In genomic region chr12:21500786-21501257, GRCh38 we compare ENCODE assay signal across 8 cellular contexts. TPM values are rescaled to one million over a fixed set of nuclear protein-coding genes. Genes with fewer than 3 reads are reported as not detected.
DNase-seq lines count a peak whose midpoint lies in the region; ATAC-seq, FAIRE-seq and TF ChIP-seq lines count a peak whose summit lies in the region.

No MANE protein-coding gene starts in this region.

- FAIRE-seq in HepG2 (lab: Jason Lieb, UNC) = no peak

- intact Hi-C loops in HepG2 (cut with micrococcal nuclease; ENCODE audit: unreplicated experiment) = loop anchor here (1.0 to 10.0 kb wide), 4 partner anchors 62 to 179 kb away; partner anchors contain the start of genes LDHB and PYROXD1

- no peaks in the 10 kb centered on the region for H3K9me2 ChIP-seq in GM23248 (ENCODE audit: insufficient read depth)
- no peaks in the 10 kb centered on the region for H3K9me2 ChIP-seq in SU-DHL-6 (replicated peaks; ENCODE audit: insufficient read depth, low read length)

- H3K36me3 ChIP-seq in GM23248 (ENCODE audit: low read depth) (peaks cover 27% of the 10 kb centered on the region; the same call in 1 of the 2 replicates), SU-DHL-6 (ENCODE audit: low read length) (peaks cover 12% of the 10 kb centered on the region), HepG2 (replicated peaks in 1 of 2; ENCODE audit: control insufficient read depth in 1 of 2, insufficient read depth in 2 of 2, low read length in 2 of 2) (peaks cover 3 to 18% of the 10 kb centered on the region in 2 experiments; a peak in 2 of 5 replicates)

- TF ChIP-seq EP300 in HepG2 (IDR thresholded peaks at IDR 0.05; ENCODE audit: low read depth in 2 of 2, low read length in 2 of 2) (no peak), HepG2 (CRISPR knock-in tag; IDR thresholded peaks at IDR 0.05; ENCODE audit: borderline replicate concordance) (no peak)

- H4K20me1 ChIP-seq in GM23248 (ENCODE audit: insufficient read depth) (0 out of 2 replicates have a peak, but pooled peaks cover under 1% of the 10 kb centered on the region), SU-DHL-6 (ENCODE audit: low read depth, low read length) (peaks cover 4% of the 10 kb centered on the region), HepG2 (ENCODE audit: insufficient read depth, low read length) (peaks cover 3% of the 10 kb centered on the region; the same call in 1 of the 2 replicates)

- CTCF ChIA-PET in AG04450 (lab: Charles Lee) (no interaction called here), HepG2 (lab: Yijun Ruan, JAX; ENCODE audit: low intra/inter-chr PET ratio, low total read pairs) (no interaction called here)

- peak overlapping the region; percentile 100 for H3K9ac ChIP-seq in GM23248
- H3K9ac ChIP-seq in SU-DHL-6 (ENCODE audit: low read length) = peak overlapping the region; percentile 97
- peak overlapping the region; percentile 88 for H3K9ac ChIP-seq in HepG2 (ENCODE audit: insufficient read depth, low read depth, low read length)

- TF ChIP-seq CTCF in AG04450 (IDR thresholded peaks at IDR 0.05; ENCODE audit: low read depth, low read length) (no peak), SU-DHL-6 (IDR thresholded peaks at IDR 0.05; ENCODE audit: insufficient read depth, low read length, poor library complexity, severe bottlenecking) (no peak), HepG2 (CRISPR knock-in tag; IDR thresholded peaks at IDR 0.05) (no peak)

- H3K4me3 ChIP-seq in AG04450 (ENCODE audit: low read depth, low read length) (peak overlapping the region; percentile 80), GM23248 (peak overlapping the region; percentile 98), SU-DHL-6 (ENCODE audit: insufficient read depth, low read length, poor library complexity, severe bottlenecking) (peak overlapping the region; percentile 99), HepG2 (replicated peaks in 1 of 3; ENCODE audit: insufficient read depth in 1 of 3, low read depth in 2 of 3, low read length in 3 of 3) (peak overlapping the region; percentile 58 to 95 (median 78))

- TF ChIP-seq POLR2A in HepG2 (IDR thresholded peaks at IDR 0.05; ENCODE audit: insufficient read depth in 1 of 2, low read depth in 2 of 2, low read length in 2 of 2) (no peak), erythroblast (IDR thresholded peaks at IDR 0.05; ENCODE audit: low read length) (no peak)

- in situ Hi-C loops in GM23248 (cut with MboI) (no loop called here), HepG2 (cut with HindIII; ENCODE audit: extremely low pct_ligation_motif_present, low pct_unique_long_range_greater_than_20kb) (loop anchor here (25.0 kb wide), 1 partner anchor 536 kb away; the partner anchor contains the start of gene CMAS)

- H3K9me3 ChIP-seq in AG04450 (ENCODE audit: control insufficient read depth, insufficient read depth, low read length) = no peaks in the 10 kb centered on the region; the same call in 1 of the 2 replicates
- H3K9me3 ChIP-seq in GM23248 (ENCODE audit: low read depth) = no peaks in the 10 kb centered on the region
- no peaks in the 10 kb centered on the region for H3K9me3 ChIP-seq in SU-DHL-6 (ENCODE audit: insufficient read depth, low read length)
- H3K9me3 ChIP-seq in HepG2 (ENCODE audit: low read length) = no peaks in the 10 kb centered on the region

- no peak for TF ChIP-seq RAD21 in HepG2 (CRISPR knock-in tag; IDR thresholded peaks at IDR 0.05)

- H3F3A ChIP-seq in GM23248 (ENCODE audit: insufficient read depth) (peaks cover 20% of the 10 kb centered on the region), SU-DHL-6 (ENCODE audit: insufficient read depth) (no peaks in the 10 kb centered on the region)

- WGBS in GM23248 (ENCODE audit: low coverage in 1 of 2, low lambda C conversion rate in 2 of 2, missing lambda C conversion rate in 2 of 2), 2 experiments = 1 to 4% methylated on average over 8 of the region's 8 CpGs
- 2% methylated on average over 8 of the region's 8 CpGs for WGBS in HepG2 (ENCODE audit: low lambda C conversion rate)

- peaks cover 94% of the 10 kb centered on the region for H3K79me2 ChIP-seq in GM23248 (ENCODE audit: insufficient read depth)
- peaks cover 67% of the 10 kb centered on the region for H3K79me2 ChIP-seq in SU-DHL-6 (ENCODE audit: insufficient read depth, low read length)
- H3K79me2 ChIP-seq in HepG2 (ENCODE audit: insufficient read depth, low read length) = peaks cover 44% of the 10 kb centered on the region

- POLR2A ChIA-PET in AG04450 (lab: Yijun Ruan, JAX) (interaction anchor here (0.8 to 2.4 kb wide), 4 partner anchors 9 to 179 kb away, joined by 6 to 15 read pairs (median 10); partner anchors contain the start of gene PYROXD1), HepG2 (lab: Yijun Ruan, JAX) (interaction anchor here (0.6 to 1.9 kb wide), 3 partner anchors 61 to 1044 kb away, joined by 3 to 7 read pairs (median 4); partner anchors contain the start of genes C2CD5 and PYROXD1)

- DNase-seq in AG04450 (ENCODE audit: low read depth, low spot score) = no peak
- DNase-seq in GM23248 = no peak
- no peak for DNase-seq in HepG2 (ENCODE audit: low spot score)
- DNase-seq in NCI-H774 (lab: John Stamatoyannopoulos, UW) = no peak
- DNase-seq in activated CD4-positive, alpha-beta T cell treated with anti-CD3 and anti-CD28 coated beads, Interleukin-2, amount 50 U/mL, for 1 hour = no peak
- DNase-seq in erythroblast (lab: John Stamatoyannopoulos, UW) = no peak

- ATAC-seq in HepG2 (peak; percentile 14), HG02763 (IDR thresholded peaks at IDR 0.05; ENCODE audit: unreplicated experiment) (no peak)

- H3K4me2 ChIP-seq in GM23248 (ENCODE audit: unreplicated experiment) = peak overlapping the region; percentile 99
- H3K4me2 ChIP-seq in SU-DHL-6 (ENCODE audit: low read depth, low read length, poor library complexity, severe bottlenecking) = peak overlapping the region; percentile 95
- H3K4me2 ChIP-seq in HepG2 (ENCODE audit: low read depth, low read length) = peak overlapping the region; percentile 85

- no peaks in the 10 kb centered on the region for H3K27me3 ChIP-seq in AG04450 (ENCODE audit: control insufficient read depth, insufficient read depth, low read length)
- H3K27me3 ChIP-seq in GM23248 (replicated peaks; ENCODE audit: insufficient read depth) = no peaks in the 10 kb centered on the region
- H3K27me3 ChIP-seq in SU-DHL-6 (ENCODE audit: low read length) = no peaks in the 10 kb centered on the region
- no peaks in the 10 kb centered on the region; a peak in 1 of 5 replicates for H3K27me3 ChIP-seq in HepG2 (ENCODE audit: control insufficient read depth in 1 of 2, insufficient read depth in 2 of 2, low read length in 2 of 2)

- H3K27ac ChIP-seq in AG04450 (ENCODE audit: low read depth, low read length) (peak overlapping the region; percentile 98), GM23248 (peak overlapping the region; percentile 99), SU-DHL-6 (ENCODE audit: low read depth, low read length) (peak overlapping the region; percentile 69), HepG2 (ENCODE audit: extremely low read length, insufficient read depth, low read length) (peak overlapping the region; percentile 90)

- peaks cover 46% of the 10 kb centered on the region for H3K4me1 ChIP-seq in GM23248 (ENCODE audit: insufficient read depth)
- H3K4me1 ChIP-seq in HepG2 (ENCODE audit: insufficient read depth, low read length) = peaks cover 33% of the 10 kb centered on the region

- TSS peak; percentile 72 for BruUV-seq in HepG2 (replicated peaks; lab: Mats Ljungman, UMichigan)

- H2AFZ ChIP-seq in GM23248 (peak overlapping the region; percentile 83), SU-DHL-6 (ENCODE audit: low read depth, low read length, severe bottlenecking) (peak overlapping the region; percentile 96), HepG2 (ENCODE audit: low read length) (peak overlapping the region; percentile 91)

RNA-seq across cellular contexts. Expression of gene RECQL, which starts 0.6 kb away (rescaled TPM):
- 28.0 and 42.8 TPM in 2 replicates for polyA plus RNA-seq in AG04450 (2011; rRNA removed)
- 21.6 and 33.4 TPM in 2 replicates for polyA minus RNA-seq in AG04450 (2011; rRNA and poly(A)+ RNA removed)
- total RNA-seq in GM23248 (2014; rRNA removed; shearing (Covaris generic)) = 102 and 117 TPM in 2 replicates
- polyA plus RNA-seq in GM23248 (2016; fragmentation: Nextera tagmentation; extraction: Ambion mirVana) = 71.7 and 80.3 TPM in 2 replicates
- 41.5 and 71.8 TPM in 2 replicates for total RNA-seq in HepG2 (2016; rRNA removed; fragmentation: Illumina TruSeq; extraction: Trizol)
- total RNA-seq in HepG2 (2016; cell fraction: cytosol; rRNA removed; fragmentation: Illumina TruSeq; extraction: Trizol; ENCODE audit: low read depth) = 2.9 and 3.2 TPM in 2 replicates
- total RNA-seq in HepG2 (2016; cell fraction: insoluble cytoplasmic fraction; rRNA removed; fragmentation: Illumina TruSeq; extraction: Trizol) = 41.7 and 73.3 TPM in 2 replicates
- 7.4 and 8.6 TPM in 2 replicates for total RNA-seq in HepG2 (2016; cell fraction: membrane; rRNA removed; fragmentation: Illumina TruSeq; extraction: Trizol)
- 27.6 and 30.6 TPM in 2 replicates for total RNA-seq in HepG2 (2016; cell fraction: nucleus; rRNA removed; fragmentation: Illumina TruSeq; extraction: Trizol)
- 5.2 and 7.2 TPM in 2 replicates for polyA plus RNA-seq in HepG2 (2011; rRNA removed)
- 2.8 and 4.1 TPM in 2 replicates for polyA plus RNA-seq in HepG2 (2011; cell fraction: cytosol; rRNA removed)
- 2.8 and 4.0 TPM in 2 replicates for polyA plus RNA-seq in HepG2 (2011; cell fraction: nucleus; rRNA removed)
- polyA plus RNA-seq in HepG2 (2012) = 9.2 and 12.3 TPM in 2 replicates
- polyA plus RNA-seq in HepG2 (2016; cell fraction: cytosol; fragmentation: Illumina TruSeq; extraction: Trizol; ENCODE audit: low read depth) = 1.1 and 1.3 TPM in 2 replicates
- 29.9 and 33.6 TPM in 2 replicates for polyA plus RNA-seq in HepG2 (2016; cell fraction: insoluble cytoplasmic fraction; fragmentation: Illumina TruSeq; extraction: Trizol; ENCODE audit: low read depth)
- polyA plus RNA-seq in HepG2 (2016; cell fraction: membrane; fragmentation: Illumina TruSeq; extraction: Trizol; ENCODE audit: low read depth) = 2.4 and 3.0 TPM in 2 replicates
- polyA plus RNA-seq in HepG2 (2016; cell fraction: nucleus; fragmentation: Illumina TruSeq; extraction: Trizol; ENCODE audit: insufficient read depth, low read depth) = 19.0 and 20.8 TPM in 2 replicates
- polyA minus RNA-seq in HepG2 (2011; rRNA and poly(A)+ RNA removed; ENCODE audit: low replicate concordance) = 4.6 and 16.4 TPM in 2 replicates
- 6.4 and 7.6 TPM in 2 replicates for polyA minus RNA-seq in HepG2 (2011; cell fraction: cytosol; rRNA and poly(A)+ RNA removed)
- 12.8 and 13.1 TPM in 2 replicates for polyA minus RNA-seq in HepG2 (2011; cell fraction: nucleus; rRNA and poly(A)+ RNA removed)

RNA-seq across cellular contexts. Expression of gene GOLT1B, which starts 0.8 kb away (rescaled TPM):
- 64.8 and 78.0 TPM in 2 replicates for polyA plus RNA-seq in AG04450 (2011; rRNA removed)
- polyA minus RNA-seq in AG04450 (2011; rRNA and poly(A)+ RNA removed) = 27.8 and 49.6 TPM in 2 replicates
- total RNA-seq in GM23248 (2014; rRNA removed; shearing (Covaris generic)) = 73.0 and 73.3 TPM in 2 replicates
- 105 and 108 TPM in 2 replicates for polyA plus RNA-seq in GM23248 (2016; fragmentation: Nextera tagmentation; extraction: Ambion mirVana)
- 38.4 and 55.5 TPM in 2 replicates for total RNA-seq in HepG2 (2016; rRNA removed; fragmentation: Illumina TruSeq; extraction: Trizol)
- 4.8 TPM in 2 replicates for total RNA-seq in HepG2 (2016; cell fraction: cytosol; rRNA removed; fragmentation: Illumina TruSeq; extraction: Trizol; ENCODE audit: low read depth)
- total RNA-seq in HepG2 (2016; cell fraction: insoluble cytoplasmic fraction; rRNA removed; fragmentation: Illumina TruSeq; extraction: Trizol) = 36.2 and 42.4 TPM in 2 replicates
- 13.5 and 17.1 TPM in 2 replicates for total RNA-seq in HepG2 (2016; cell fraction: membrane; rRNA removed; fragmentation: Illumina TruSeq; extraction: Trizol)
- total RNA-seq in HepG2 (2016; cell fraction: nucleus; rRNA removed; fragmentation: Illumina TruSeq; extraction: Trizol) = 41.9 and 43.9 TPM in 2 replicates
- 19.5 and 23.6 TPM in 2 replicates for polyA plus RNA-seq in HepG2 (2011; rRNA removed)
- polyA plus RNA-seq in HepG2 (2011; cell fraction: cytosol; rRNA removed) = 4.6 and 9.3 TPM in 2 replicates
- polyA plus RNA-seq in HepG2 (2011; cell fraction: nucleus; rRNA removed) = 11.4 and 46.6 TPM in 2 replicates
- 21.4 and 30.4 TPM in 2 replicates for polyA plus RNA-seq in HepG2 (2012)
- polyA plus RNA-seq in HepG2 (2016; cell fraction: cytosol; fragmentation: Illumina TruSeq; extraction: Trizol; ENCODE audit: low read depth) = 5.7 and 6.4 TPM in 2 replicates
- polyA plus RNA-seq in HepG2 (2016; cell fraction: insoluble cytoplasmic fraction; fragmentation: Illumina TruSeq; extraction: Trizol; ENCODE audit: low read depth) = 27.6 and 31.7 TPM in 2 replicates
- 10.0 and 10.1 TPM in 2 replicates for polyA plus RNA-seq in HepG2 (2016; cell fraction: membrane; fragmentation: Illumina TruSeq; extraction: Trizol; ENCODE audit: low read depth)
- 59.4 and 60.8 TPM in 2 replicates for polyA plus RNA-seq in HepG2 (2016; cell fraction: nucleus; fragmentation: Illumina TruSeq; extraction: Trizol; ENCODE audit: insufficient read depth, low read depth)
- 15.6 and 22.7 TPM in 2 replicates for polyA minus RNA-seq in HepG2 (2011; rRNA and poly(A)+ RNA removed; ENCODE audit: low replicate concordance)
- 24.0 and 55.0 TPM in 2 replicates for polyA minus RNA-seq in HepG2 (2011; cell fraction: cytosol; rRNA and poly(A)+ RNA removed)
- 23.5 and 50.1 TPM in 2 replicates for polyA minus RNA-seq in HepG2 (2011; cell fraction: nucleus; rRNA and poly(A)+ RNA removed)

RNA-seq across cellular contexts. Expression of gene SPX, which starts 25.3 kb away (rescaled TPM):
- polyA plus RNA-seq in AG04450 (2011; rRNA removed) (0.12 and 0.14 TPM in 2 replicates), GM23248 (2016; fragmentation: Nextera tagmentation; extraction: Ambion mirVana) (0.24 and 0.37 TPM in 2 replicates), HepG2 (2011; rRNA removed) (0.16 and 0.30 TPM in 2 replicates)
- not detected in 2 replicates for polyA minus RNA-seq in AG04450 (2011; rRNA and poly(A)+ RNA removed)
- 0.63 and 1.2 TPM in 2 replicates for total RNA-seq in GM23248 (2014; rRNA removed; shearing (Covaris generic))
- total RNA-seq in HepG2 (2016; rRNA removed; fragmentation: Illumina TruSeq; extraction: Trizol) = 0.07 TPM in 1 of 2 replicates, not detected in the other
- total RNA-seq in HepG2 (2016; cell fraction: cytosol; rRNA removed; fragmentation: Illumina TruSeq; extraction: Trizol; ENCODE audit: low read depth) = not detected in 2 replicates
- total RNA-seq in HepG2 (2016; cell fraction: insoluble cytoplasmic fraction; rRNA removed; fragmentation: Illumina TruSeq; extraction: Trizol) = not detected in 2 replicates
- total RNA-seq in HepG2 (2016; cell fraction: membrane; rRNA removed; fragmentation: Illumina TruSeq; extraction: Trizol) = 0.06 and 0.14 TPM in 2 replicates
- not detected in 2 replicates for total RNA-seq in HepG2 (2016; cell fraction: nucleus; rRNA removed; fragmentation: Illumina TruSeq; extraction: Trizol)
- polyA plus RNA-seq in HepG2 (2011; cell fraction: cytosol; rRNA removed) = 0.07 and 0.27 TPM in 2 replicates
- 0.10 TPM in 2 replicates for polyA plus RNA-seq in HepG2 (2011; cell fraction: nucleus; rRNA removed)
- polyA plus RNA-seq in HepG2 (2012) = 0.34 and 0.37 TPM in 2 replicates
- polyA plus RNA-seq in HepG2 (2016; cell fraction: cytosol; fragmentation: Illumina TruSeq; extraction: Trizol; ENCODE audit: low read depth) = not detected in 2 replicates
- 0.19 TPM in 1 of 2 replicates, not detected in the other for polyA plus RNA-seq in HepG2 (2016; cell fraction: insoluble cytoplasmic fraction; fragmentation: Illumina TruSeq; extraction: Trizol; ENCODE audit: low read depth)
- not detected in 2 replicates for polyA plus RNA-seq in HepG2 (2016; cell fraction: membrane; fragmentation: Illumina TruSeq; extraction: Trizol; ENCODE audit: low read depth)
- polyA plus RNA-seq in HepG2 (2016; cell fraction: nucleus; fragmentation: Illumina TruSeq; extraction: Trizol; ENCODE audit: insufficient read depth, low read depth) = not detected in 2 replicates
- polyA minus RNA-seq in HepG2 (2011; rRNA and poly(A)+ RNA removed; ENCODE audit: low replicate concordance) = not detected in 2 replicates
- polyA minus RNA-seq in HepG2 (2011; cell fraction: cytosol; rRNA and poly(A)+ RNA removed) = 0.40 TPM in 1 of 2 replicates, not detected in the other
- polyA minus RNA-seq in HepG2 (2011; cell fraction: nucleus; rRNA and poly(A)+ RNA removed) = 0.13 and 0.25 TPM in 2 replicates
